Comparison of ENCODE assay signal across 11 cellular contexts in the genomic region with DNA sequence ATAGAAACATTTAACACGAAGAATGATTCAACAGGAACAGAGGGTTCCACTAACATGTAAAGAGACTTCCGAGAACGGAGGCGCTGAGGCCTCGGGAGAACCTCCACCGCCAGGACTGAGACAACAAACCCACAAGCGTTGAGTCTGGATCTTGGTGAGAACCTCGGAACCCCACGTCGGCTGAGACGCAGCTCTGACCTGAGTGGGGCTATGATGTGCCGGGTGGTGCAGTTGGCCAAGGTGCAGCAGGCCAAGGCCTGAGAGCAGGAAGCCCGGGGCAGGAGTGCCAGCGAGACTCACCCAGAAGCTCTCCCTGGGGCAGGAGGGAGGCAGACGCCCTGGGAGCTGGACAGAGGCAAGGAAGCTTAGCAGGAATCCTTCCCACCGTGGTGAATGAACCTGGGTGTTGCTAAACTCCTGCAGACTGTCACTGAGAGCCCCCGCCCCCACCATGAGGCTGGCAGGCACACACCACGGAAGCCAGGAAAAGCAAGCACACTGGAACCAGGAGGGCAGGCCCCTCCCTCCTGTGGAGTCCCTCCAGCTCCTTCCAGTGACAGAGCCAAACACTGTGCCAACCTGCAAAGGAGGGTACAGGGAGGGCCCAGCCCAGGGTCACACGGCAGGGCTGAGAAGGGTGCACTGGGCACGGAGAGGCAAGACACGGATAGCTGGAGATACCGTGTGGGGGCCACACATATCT. TPM values are rescaled to one million over a fixed set of nuclear protein-coding genes. Genes with fewer than 3 reads are reported as not detected.
DNase-seq lines count a peak whose midpoint lies in the region; TF ChIP-seq lines count a peak whose summit lies in the region.
"Had no signal": no experiment of that assay in that cellular context is flagged by ENCODE, and none has a peak within 500 bp of the region (broad histone marks: within the 10 kb centered on the region; RNA-seq: fewer than 3 reads in every experiment).

No MANE protein-coding gene starts in this region.

- no peak overlapping the region for H3K27ac ChIP-seq in mammary epithelial cell (ENCODE audit: insufficient read depth, low read depth, low read length)
- peak overlapping the region in 3 of 4 donors; percentile 27 to 61 (median 31) for H3K27ac ChIP-seq in esophagus muscularis mucosa (replicated peaks in 1 of 4)
- H3K27ac ChIP-seq: epithelial cell of prostate had no signal

- H3K27me3 Mint-ChIP-seq in MCF 10A (ENCODE audit: insufficient read depth, unreplicated experiment), result no peaks in the 10 kb centered on the region
- H3K27me3 Mint-ChIP-seq in neural crest cell (ENCODE audit: low read depth), result no peaks in the 10 kb centered on the region
- H3K27me3 Mint-ChIP-seq: activated naive CD8-positive, alpha-beta T cell treated with anti-CD3 and anti-CD28 coated beads, Interleukin-2, amount 50 U/mL, for 24 hours had no signal

- CTCF ChIA-PET in MCF 10A (lab: Yijun Ruan, JAX) (interaction anchor here (1.3 kb wide), 1 partner anchor 252 kb away, joined by 3 read pairs; no protein-coding TSS in a partner anchor), mammary epithelial cell (lab: Charles Lee; ENCODE audit: low non-redundant PET) (no interaction called here)

- peaks cover 66% of the 10 kb centered on the region for H3K79me2 ChIP-seq in mammary epithelial cell (ENCODE audit: insufficient read depth, low read length)

- no peak overlapping the region for H3K9ac ChIP-seq in mammary epithelial cell (ENCODE audit: insufficient read depth, low read length)

- H3K27me3 ChIP-seq in mammary epithelial cell (ENCODE audit: insufficient read depth, low read length), result no peaks in the 10 kb centered on the region
- H3K27me3 ChIP-seq in esophagus muscularis mucosa, result no peaks in the 10 kb centered on the region

- no peak for TF ChIP-seq EP300 in esophagus muscularis mucosa (IDR thresholded peaks at IDR 0.05)

- dilution Hi-C loops in mammary epithelial cell (cut with HindIII; ENCODE audit: low sequenced_read_pairs), result loop anchor here (5.0 kb wide), 1 partner anchor 73 kb away; no protein-coding TSS in a partner anchor

- H4K20me1 ChIP-seq in mammary epithelial cell (ENCODE audit: insufficient read depth, low read length), result peaks cover 2% of the 10 kb centered on the region

- TF ChIP-seq POLR2A in esophagus muscularis mucosa (IDR thresholded peaks at IDR 0.05; ENCODE audit: low read depth), result no peak

- POLR2A ChIA-PET in MCF 10A (lab: Yijun Ruan, JAX), result no interaction called here

- no peak overlapping the region for H3K4me2 ChIP-seq in mammary epithelial cell (ENCODE audit: insufficient read depth, low read depth, low read length)

- H3K4me1 Mint-ChIP-seq in MCF 10A (ENCODE audit: insufficient read depth, unreplicated experiment), result no peaks in the 10 kb centered on the region
- peaks cover 7% of the 10 kb centered on the region for H3K4me1 Mint-ChIP-seq in neural crest cell

- H3K36me3 ChIP-seq in mammary epithelial cell (ENCODE audit: insufficient read depth, low read length) (peaks cover 22% of the 10 kb centered on the region), esophagus muscularis mucosa (peaks cover 19 to 92% (median 76%) of the 10 kb centered on the region in 4 donors)

- H3K4me3 ChIP-seq in mammary epithelial cell (replicated peaks in 1 of 3; ENCODE audit: insufficient read depth in 1 of 3, low read depth in 2 of 3, low read length in 3 of 3) (no peak overlapping the region), esophagus muscularis mucosa (no peak overlapping the region)

- H3K4me1 ChIP-seq in mammary epithelial cell (ENCODE audit: insufficient read depth, low read length) (no peaks in the 10 kb centered on the region), esophagus muscularis mucosa (peaks cover 6 to 15% (median 7%) of the 10 kb centered on the region in 4 donors)

- BruUV-seq in MCF 10A (replicated peaks; lab: Mats Ljungman, UMichigan) (no TSS peak), mammary epithelial cell (replicated peaks; lab: Mats Ljungman, UMichigan) (no TSS peak)

- H3K9me3 Mint-ChIP-seq in MCF 10A (ENCODE audit: unreplicated experiment), result no peaks in the 10 kb centered on the region
- H3K9me3 Mint-ChIP-seq in neural crest cell, result no peaks in the 10 kb centered on the region
- H3K9me3 Mint-ChIP-seq: activated naive CD8-positive, alpha-beta T cell treated with anti-CD3 and anti-CD28 coated beads, Interleukin-2, amount 50 U/mL, for 24 hours had no signal

- H3K36me3 Mint-ChIP-seq in MCF 10A (ENCODE audit: insufficient read depth, unreplicated experiment), result peaks cover 73% of the 10 kb centered on the region
- peaks cover 19% of the 10 kb centered on the region for H3K36me3 Mint-ChIP-seq in neural crest cell (ENCODE audit: low read depth)

- no peak overlapping the region for H2AFZ ChIP-seq in mammary epithelial cell (ENCODE audit: low read depth, low read length)

- H3K4me3 Mint-ChIP-seq in MCF 10A (ENCODE audit: unreplicated experiment) (no peak overlapping the region), neural crest cell (no peak overlapping the region)
- H3K4me3 Mint-ChIP-seq: activated naive CD8-positive, alpha-beta T cell treated with anti-CD3 and anti-CD28 coated beads, Interleukin-2, amount 50 U/mL, for 24 hours had no signal

- intact Hi-C loops in MCF 10A (cut with micrococcal nuclease), result no loop called here
- intact Hi-C loops in mammary epithelial cell (cut with micrococcal nuclease), result no loop called here
- intact Hi-C loops in esophagus muscularis mucosa (cut with DNase I), result no loop called here

- H3K9me3 ChIP-seq in mammary epithelial cell (replicated peaks; ENCODE audit: insufficient read depth, low read length) (no peaks in the 10 kb centered on the region), esophagus muscularis mucosa (no peaks in the 10 kb centered on the region)

- no peak for TF ChIP-seq CTCF in MCF 10A (IDR thresholded peaks at IDR 0.05; ENCODE audit: unreplicated experiment)
- TF ChIP-seq CTCF in mammary epithelial cell (conservative IDR thresholded peaks at IDR 0.05 in 1 of 2, IDR thresholded peaks at IDR 0.05 in 1 of 2; ENCODE audit: extremely low read depth in 1 of 2, insufficient read depth in 1 of 2, low read depth in 1 of 2, low read length in 2 of 2), result no peak
- TF ChIP-seq CTCF in esophagus muscularis mucosa (IDR thresholded peaks at IDR 0.05), result no peak
- TF ChIP-seq CTCF in neural crest cell (conservative IDR thresholded peaks at IDR 0.05), result no peak

- in situ Hi-C loops in mammary epithelial cell (cut with MboI; ENCODE audit: low sequenced_read_pairs in 2 of 2), result no loop called here

- H3K27ac Mint-ChIP-seq in MCF 10A (ENCODE audit: low read depth, unreplicated experiment), result peak overlapping the region; percentile 14
- H3K27ac Mint-ChIP-seq in neural crest cell (ENCODE audit: unreplicated experiment), result peak overlapping the region; percentile 16

- DNase-seq in MCF 10A (ENCODE audit: unreplicated experiment), result no peak
- no peak for DNase-seq in mammary epithelial cell
- DNase-seq in esophagus muscularis mucosa (ENCODE audit: extremely low spot score), result no peak
- no peak for DNase-seq in neural crest cell (ENCODE audit: low read depth, low spot score)
- DNase-seq in NK-92 treated with Interleukin-12 subunit alpha and Interleukin-12 subunit beta, amount 100 ng/mL, for 24 hours (lab: John Stamatoyannopoulos, UW), result no peak
- no peak for DNase-seq in NCI-H187 treated with DMSO at 0.1 percent for 48 hours (lab: John Stamatoyannopoulos, UW)
- no peak for DNase-seq in NCI-H2227 treated with DMSO at 0.1 percent for 48 hours (lab: John Stamatoyannopoulos, UW)
- DNase-seq in NOMO-1 treated with dmso at 0.1 percent for 144 hours (lab: John Stamatoyannopoulos, UW; ENCODE audit: unreplicated experiment), result no peak
- DNase-seq: activated naive CD8-positive, alpha-beta T cell treated with anti-CD3 and anti-CD28 coated beads, Interleukin-2, amount 50 U/mL, for 24 hours; NCI-H2171 had no signal

- 60% methylated on average over 13 of the region's 22 CpGs for WGBS in mammary epithelial cell (ENCODE audit: low coverage, missing lambda C conversion rate)
- 80% methylated on average over 15 of the region's 22 CpGs for WGBS in esophagus muscularis mucosa

RNA-seq across cellular contexts. Expression of a gene that starts 34.8 kb away (rescaled TPM):
- total RNA-seq in MCF 10A (2022) (20.7 and 34.4 TPM in 2 replicates), mammary epithelial cell (10 to 100 TPM; 11.2 to 38.8 TPM), esophagus muscularis mucosa (10 to 100 TPM in 1 of 4 donors, 1 to 10 TPM in 3; 5.8 to 10.1 (median 7.0) TPM), neural crest cell (36.0 and 38.0 TPM in 2 replicates)
- polyA plus RNA-seq in mammary epithelial cell, result 21.7 TPM
- 28.4 TPM for polyA minus RNA-seq in mammary epithelial cell

RNA-seq across cellular contexts. Expression of a gene that starts 48.5 kb away (rescaled TPM):
- total RNA-seq in MCF 10A (2022) (70.0 and 79.7 TPM in 2 replicates), mammary epithelial cell (10 to 100 TPM; 36.3 to 50.3 TPM), esophagus muscularis mucosa (100 to 1,000 TPM in 1 of 4 donors, 10 to 100 TPM in 3; 56.7 to 102 (median 74.1) TPM), neural crest cell (38.1 and 38.5 TPM in 2 replicates)
- 47.8 TPM for polyA plus RNA-seq in mammary epithelial cell
- polyA minus RNA-seq in mammary epithelial cell, result 36.4 TPM
